ENCODE assay signal across 19 cellular contexts in genomic region chr9:136047076-136047774, GRCh38. TPM values are rescaled to one million over a fixed set of nuclear protein-coding genes. Genes with fewer than 3 reads are reported as not detected.
DNase-seq lines count a peak whose midpoint lies in the region; ATAC-seq and TF ChIP-seq lines count a peak whose summit lies in the region.
"Had no signal": no experiment of that assay in that cellular context is flagged by ENCODE, and none has a peak within 500 bp of the region (broad histone marks: within the 10 kb centered on the region; RNA-seq: fewer than 3 reads in every experiment).

No MANE protein-coding gene starts in this region.

- peaks cover 0 to 26% (median 0%) of the 10 kb centered on the region in 11 experiments; a peak in 5 of 22 replicates for H4K20me1 ChIP-seq in BLaER1 treated with 17β-estradiol and CSF1 and Interleukin-3, amounts not matched to agents 10 nM and 100 nM

- H3K27me3 ChIP-seq in BLaER1 treated with 17β-estradiol and CSF1 and Interleukin-3, amounts not matched to agents 10 nM and 100 nM: peaks cover 0 to 32% (median 24%) of the 10 kb centered on the region in 11 experiments; a peak in 15 of 22 replicates
- H3K27me3 ChIP-seq in HL-60 (ENCODE audit: insufficient read depth, poor library complexity, severe bottlenecking) (no peaks in the 10 kb centered on the region), dorsolateral prefrontal cortex (no peaks in the 10 kb centered on the region), sigmoid colon (no peaks in the 10 kb centered on the region)
- H3K27me3 ChIP-seq: ovary, vagina had no signal

- H3K4me1 Mint-ChIP-seq in activated naive CD8-positive, alpha-beta T cell treated with anti-CD3 and anti-CD28 coated beads for 36 hours: peaks cover 3% of the 10 kb centered on the region

- H3K27me3 Mint-ChIP-seq in activated naive CD8-positive, alpha-beta T cell treated with anti-CD3 and anti-CD28 coated beads for 36 hours: peaks cover 4% of the 10 kb centered on the region
- H3K27me3 Mint-ChIP-seq: stimulated activated naive CD8-positive, alpha-beta T cell treated with anti-CD3 and anti-CD28 coated beads, Interleukin-15, Interleukin-2, amounts not matched to agents 100 ng/mL and 50 ng/mL, for 24 hours had no signal

- 91 to 93% methylated on average over 31 of the region's 31 CpGs for whole genome bisulfite sequencing in sigmoid colon, 2 donors

- TF ChIP-seq EP300 in sigmoid colon (IDR thresholded peaks at IDR 0.05): no peak

- no peak for TF ChIP-seq CTCF in HL-60 (IDR thresholded peaks at IDR 0.05; ENCODE audit: insufficient read depth, low read length)
- no peak for TF ChIP-seq CTCF in dorsolateral prefrontal cortex (IDR thresholded peaks at IDR 0.05 in 54 of 56, conservative IDR thresholded peaks at IDR 0.05 in 2 of 56; ENCODE audit: low read depth in 1 of 56, partially characterized antibody in 56 of 56)
- TF ChIP-seq CTCF in sigmoid colon (IDR thresholded peaks at IDR 0.05): no peak
- no peak for TF ChIP-seq CTCF in omental fat pad (IDR thresholded peaks at IDR 0.05)

- TF ChIP-seq POLR2A in sigmoid colon (IDR thresholded peaks at IDR 0.05): no peak

- ATAC-seq in HG03095 (IDR thresholded peaks at IDR 0.05; ENCODE audit: unreplicated experiment) (no peak), omental fat pad (ENCODE audit: low FRiP score) (no peak)

- DNase-seq in HL-60 (ENCODE audit: low read depth in 1 of 2, low spot score in 1 of 2): no peak
- DNase-seq in dorsolateral prefrontal cortex: peak in 1 of 10 donors; percentile 63
- DNase-seq in sigmoid colon: peak; percentile 55
- DNase-seq in NCI-H1048 (lab: John Stamatoyannopoulos, UW): no peak
- no peak for DNase-seq in omental fat pad (ENCODE audit: low spot score)
- DNase-seq in activated naive CD8-positive, alpha-beta T cell treated with anti-CD3 and anti-CD28 coated beads for 36 hours: no peak
- DNase-seq: activated naive CD4-positive, alpha-beta T cell treated with anti-CD3 and anti-CD28 coated beads, Interleukin-2, amount 10 ng/mL, durations not matched to agents 7 days and 5 days; activated T-cell treated with anti-CD3 and anti-CD28 coated beads, Interleukin-2, amount 50 U/mL, for 48 hours; NCI-H1092; NCI-H2029 treated with DMSO at 0.1 percent for 48 hours; NCI-H446; NK-92 treated with Interleukin-12 subunit alpha and Interleukin-12 subunit beta, amount 100 ng/mL, for 24 hours; ovary; stimulated activated CD4-positive, alpha-beta T cell treated with anti-CD3 and anti-CD28 coated beads, Interleukin-2, amount 100 ng/mL, for 24 hours had no signal

- peak overlapping the region; percentile 31 to 98 (median 94); a peak in 21 of 22 replicates for H3K27ac ChIP-seq in BLaER1 treated with 17β-estradiol and CSF1 and Interleukin-3, amounts not matched to agents 10 nM and 100 nM
- peak overlapping the region; percentile 82 for H3K27ac ChIP-seq in HL-60 (replicated peaks)
- H3K27ac ChIP-seq in dorsolateral prefrontal cortex: peak overlapping the region in 52 of 59 donors; percentile 16 to 99 (median 86)
- no peak overlapping the region for H3K27ac ChIP-seq in sigmoid colon
- H3K27ac ChIP-seq: KMS-11, ovary, vagina had no signal

- peaks cover 0 to 62% (median 0%) of the 10 kb centered on the region in 11 experiments; a peak in 9 of 22 replicates for H3K36me3 ChIP-seq in BLaER1 treated with 17β-estradiol and CSF1 and Interleukin-3, amounts not matched to agents 10 nM and 100 nM
- H3K36me3 ChIP-seq in sigmoid colon: peaks cover 0 to 69% (median 28%) of the 10 kb centered on the region in 4 donors
- H3K36me3 ChIP-seq: ovary had no signal

- H3K4me2 ChIP-seq in BLaER1 treated with 17β-estradiol and CSF1 and Interleukin-3, amounts not matched to agents 10 nM and 100 nM: peak overlapping the region; percentile 98 to 100 (median 100)
- H3K4me2 ChIP-seq: KMS-11 had no signal

- peak overlapping the region in 9 of 10 experiments; percentile 34 to 94 (median 72); a peak in 16 of 20 replicates for H3K4me3 ChIP-seq in BLaER1 treated with 17β-estradiol and CSF1 and Interleukin-3, amounts not matched to agents 10 nM and 100 nM
- no peak overlapping the region for H3K4me3 ChIP-seq in HL-60 (replicated peaks; ENCODE audit: insufficient read depth, low read length)
- peak overlapping the region in 43 of 59 donors; percentile 7 to 81 (median 34) for H3K4me3 ChIP-seq in dorsolateral prefrontal cortex
- no peak overlapping the region for H3K4me3 ChIP-seq in sigmoid colon
- H3K4me3 ChIP-seq: ovary, vagina had no signal

- no peaks in the 10 kb centered on the region for H3K9me3 ChIP-seq in BLaER1 treated with 17β-estradiol and CSF1 and Interleukin-3, amounts not matched to agents 10 nM and 100 nM (replicated peaks in 1 of 11)
- H3K9me3 ChIP-seq in sigmoid colon: no peaks in the 10 kb centered on the region
- H3K9me3 ChIP-seq: ovary, vagina had no signal

- intact Hi-C loops in dorsolateral prefrontal cortex (cut with DNase I) (loop anchor here in 1 of 2 donors (5.0 kb wide), 1 partner anchor 70 kb away; the partner anchor contains the start of gene TMEM250), sigmoid colon (cut with DNase I) (no loop called here)

- H3K4me3 Mint-ChIP-seq in activated naive CD8-positive, alpha-beta T cell treated with anti-CD3 and anti-CD28 coated beads for 36 hours: no peak overlapping the region
- H3K4me3 Mint-ChIP-seq: activated naive CD4-positive, alpha-beta T cell treated with anti-CD3 and anti-CD28 coated beads, Interleukin-2, amount 10 ng/mL, durations not matched to agents 7 days and 5 days; stimulated activated naive CD8-positive, alpha-beta T cell treated with anti-CD3 and anti-CD28 coated beads, Interleukin-15, Interleukin-2, amounts not matched to agents 100 ng/mL and 50 ng/mL, for 24 hours had no signal

- H3K9ac ChIP-seq in BLaER1 treated with 17β-estradiol and CSF1 and Interleukin-3, amounts not matched to agents 10 nM and 100 nM: peak overlapping the region; percentile 31 to 92 (median 87); a peak in 20 of 22 replicates
- H3K9ac ChIP-seq: KMS-11 had no signal

- no peaks in the 10 kb centered on the region for H3K9me3 Mint-ChIP-seq in activated naive CD8-positive, alpha-beta T cell treated with anti-CD3 and anti-CD28 coated beads for 36 hours
- H3K9me3 Mint-ChIP-seq: activated naive CD4-positive, alpha-beta T cell treated with anti-CD3 and anti-CD28 coated beads, Interleukin-2, amount 10 ng/mL, durations not matched to agents 7 days and 5 days; stimulated activated naive CD8-positive, alpha-beta T cell treated with anti-CD3 and anti-CD28 coated beads, Interleukin-15, Interleukin-2, amounts not matched to agents 100 ng/mL and 50 ng/mL, for 24 hours had no signal

- no peak overlapping the region for H3K27ac Mint-ChIP-seq in activated naive CD8-positive, alpha-beta T cell treated with anti-CD3 and anti-CD28 coated beads for 36 hours
- H3K27ac Mint-ChIP-seq: activated naive CD4-positive, alpha-beta T cell treated with anti-CD3 and anti-CD28 coated beads, Interleukin-2, amount 10 ng/mL, durations not matched to agents 7 days and 5 days; stimulated activated naive CD8-positive, alpha-beta T cell treated with anti-CD3 and anti-CD28 coated beads, Interleukin-15, Interleukin-2, amounts not matched to agents 100 ng/mL and 50 ng/mL, for 24 hours had no signal

- no peaks in the 10 kb centered on the region for H3K36me3 Mint-ChIP-seq in activated naive CD8-positive, alpha-beta T cell treated with anti-CD3 and anti-CD28 coated beads for 36 hours
- H3K36me3 Mint-ChIP-seq: activated naive CD4-positive, alpha-beta T cell treated with anti-CD3 and anti-CD28 coated beads, Interleukin-2, amount 10 ng/mL, durations not matched to agents 7 days and 5 days had no signal

- H3K4me1 ChIP-seq in BLaER1 treated with 17β-estradiol and CSF1 and Interleukin-3, amounts not matched to agents 10 nM and 100 nM: peaks cover 85 to 98% (median 95%) of the 10 kb centered on the region in 10 experiments
- H3K4me1 ChIP-seq in sigmoid colon: peaks cover 0 to 85% (median 67%) of the 10 kb centered on the region in 4 donors

RNA-seq across cellular contexts. Expression of gene NACC2, which starts 47.9 kb away (rescaled TPM):
- total RNA-seq in dorsolateral prefrontal cortex: 100 to 1,000 TPM in 46 of 120 experiments, 10 to 100 TPM in 74; 55.9 to 246 (median 94.8) TPM
- total RNA-seq in sigmoid colon: 10 to 100 TPM; 41.6 to 80.0 (median 65.4) TPM
- polyA plus RNA-seq in sigmoid colon: 10 to 100 TPM in 1 of 3 donors, 1 to 10 TPM in 2; 3.6 to 14.3 (median 5.1) TPM
- total RNA-seq in omental fat pad: 10 to 100 TPM; 22.9 to 37.6 (median 24.8) TPM
- 1 to 10 TPM; 5.3 to 5.6 TPM for total RNA-seq in activated naive CD8-positive, alpha-beta T cell treated with anti-CD3 and anti-CD28 coated beads for 36 hours

Comparison
In these comparisons a context has a peak if more than half of its experiments do, and no peak if none do; other contexts are left out.
1. H3K27ac ChIP-seq: peak in BLaER1 treated with 17β-estradiol and CSF1 and Interleukin-3, amounts not matched to agents 10 nM and 100 nM (11 of 11), HL-60 (single experiment) and dorsolateral prefrontal cortex (52 of 59); none in sigmoid colon (0 of 4).
2. H3K4me3 ChIP-seq: peak in BLaER1 treated with 17β-estradiol and CSF1 and Interleukin-3, amounts not matched to agents 10 nM and 100 nM (9 of 10) and dorsolateral prefrontal cortex (43 of 59); none in HL-60 (single experiment) and sigmoid colon (0 of 4).